In genomic region chr1:114671011-114671938, GRCh38 we compare ENCODE assay signal across 2 cellular contexts.
TF ChIP-seq lines count a peak whose summit lies in the region.

No MANE protein-coding gene starts in this region.

TF ChIP-seq in HEK293, 187 proteins besides CTCF, POLR2A, EP300 and RAD21 (continued from another document):
- TF ChIP-seq ZNF26 (tag by site-specific recombination; IDR thresholded peaks at IDR 0.05): no peak
- TF ChIP-seq ZNF654 (tag by site-specific recombination; IDR thresholded peaks at IDR 0.05; ENCODE audit: low read depth): peak; percentile 51
- TF ChIP-seq ZNF121 (tag by site-specific recombination; IDR thresholded peaks at IDR 0.05): peak; percentile 89

TF ChIP-seq in WTC11, 78 proteins besides CTCF, POLR2A, EP300 and RAD21 (continued from another document):
- TF ChIP-seq ELF4 (CRISPR knock-in tag; IDR thresholded peaks at IDR 0.05; ENCODE audit: low read depth): no peak
- TF ChIP-seq MYBL2 (CRISPR knock-in tag; IDR thresholded peaks at IDR 0.05): no peak
- no peak for TF ChIP-seq ZNF532 (CRISPR knock-in tag; IDR thresholded peaks at IDR 0.05; ENCODE audit: borderline replicate concordance)
- no peak for TF ChIP-seq HMGA2 (CRISPR knock-in tag; IDR thresholded peaks at IDR 0.05)
- no peak for TF ChIP-seq PRDM15 (CRISPR knock-in tag; IDR thresholded peaks at IDR 0.05)
- no peak for TF ChIP-seq ZBTB21 (CRISPR knock-in tag; IDR thresholded peaks at IDR 0.05; ENCODE audit: borderline replicate concordance)
- no peak for TF ChIP-seq ESRRA (CRISPR knock-in tag; IDR thresholded peaks at IDR 0.05; ENCODE audit: borderline replicate concordance)
- no peak for TF ChIP-seq OVOL2 (CRISPR knock-in tag; IDR thresholded peaks at IDR 0.05; ENCODE audit: borderline replicate concordance)
- TF ChIP-seq HMGXB4 (CRISPR knock-in tag; IDR thresholded peaks at IDR 0.05): no peak
- TF ChIP-seq SP1 (CRISPR knock-in tag; conservative IDR thresholded peaks at IDR 0.05): no peak
- TF ChIP-seq ZBTB43 (CRISPR knock-in tag; IDR thresholded peaks at IDR 0.05): no peak
